26 cellular contexts compared by ENCODE assay signal in the genomic region with DNA sequence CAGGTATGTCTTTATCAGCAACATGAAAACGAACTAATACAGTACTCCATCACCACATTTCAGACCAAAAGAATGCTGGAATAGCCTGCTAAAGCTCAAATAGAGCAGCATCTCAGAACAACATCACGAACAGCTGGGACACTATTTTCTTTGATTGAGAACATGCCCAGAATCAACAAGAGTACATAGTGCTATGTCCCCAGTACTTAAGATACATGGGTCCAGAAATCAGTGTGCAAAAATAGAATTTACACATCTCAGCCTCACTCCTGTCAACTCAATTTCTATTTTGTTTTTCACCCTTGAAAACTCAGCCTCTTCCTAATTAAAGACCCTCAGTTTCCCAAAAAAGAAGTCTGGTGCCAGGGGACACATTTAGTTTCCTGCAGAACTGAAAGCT.
"Had no signal": no experiment of that assay in that cellular context is flagged by ENCODE, and none has a peak within 500 bp of the region (broad histone marks: within the 10 kb centered on the region; RNA-seq: fewer than 3 reads in every experiment).

No MANE protein-coding gene starts in this region.

- H3K9me3 Mint-ChIP-seq: nephron, neural crest cell had no signal

- H3K9me3 ChIP-seq: lower lobe of right lung, pancreas, prostate gland, testis, thyroid gland, transverse colon, upper lobe of left lung, vagina had no signal

- ATAC-seq: lower lobe of right lung; naive thymus-derived CD8-positive, alpha-beta T cell; pancreas; sciatic nerve; stimulated activated naive B cell treated with anti-CD40 and anti-IgM and Interleukin-4, amounts not matched to agents 10 μg/mL and 1 μg/mL and 100 μg/mL, for 72 hours; stimulated activated naive CD8-positive, alpha-beta T cell treated with anti-CD3 and anti-CD28 coated beads, Interleukin-15, Interleukin-2, amounts not matched to agents 100 U/mL and 50 U/mL, for 24 hours had no signal

- H3K27me3 Mint-ChIP-seq: stimulated activated naive B cell treated with anti-CD40 and anti-IgM and Interleukin-4, amounts not matched to agents 10 μg/mL and 1 μg/mL and 100 μg/mL, for 72 hours had no signal

- H3K27ac ChIP-seq: lower lobe of right lung, pancreas, prostate gland, skin epidermis, stomach, testis, thyroid gland, transverse colon, upper lobe of left lung, vagina had no signal

- H3K4me1 ChIP-seq: lower lobe of right lung, pancreas, prostate gland, stomach, testis, transverse colon, upper lobe of left lung, vagina had no signal

- H3K4me3 ChIP-seq: lower lobe of right lung, pancreas, prostate gland, skin epidermis, stomach, testis, thyroid gland, transverse colon, upper lobe of left lung, vagina had no signal

- H3K27me3 ChIP-seq: stomach, testis, thyroid gland, transverse colon, upper lobe of left lung, vagina had no signal

- H3K27ac Mint-ChIP-seq: immature natural killer cell; naive thymus-derived CD8-positive, alpha-beta T cell; nephron; stimulated activated naive B cell treated with anti-CD40 and anti-IgM and Interleukin-4, amounts not matched to agents 10 μg/mL and 1 μg/mL and 100 μg/mL, for 72 hours had no signal

- H3K4me3 Mint-ChIP-seq: immature natural killer cell; naive thymus-derived CD8-positive, alpha-beta T cell; nephron; neural crest cell; stimulated activated naive B cell treated with anti-CD40 and anti-IgM and Interleukin-4, amounts not matched to agents 10 μg/mL and 1 μg/mL and 100 μg/mL, for 72 hours had no signal

- DNase-seq: hypothalamus; immature natural killer cell; kidney; lower lobe of right lung; mammary epithelial cell; mesenchymal stem cell; naive thymus-derived CD8-positive, alpha-beta T cell; nucleus accumbens; pancreas; posterior cingulate gyrus; stimulated activated CD4-positive, alpha-beta T cell treated with anti-CD3 and anti-CD28 coated beads, Interleukin-12 subunit alpha, Interleukin-12 subunit beta, amount 100 ng/mL, for 4 hours; stimulated activated CD4-positive, alpha-beta T cell treated with anti-CD3 and anti-CD28 coated beads, Interleukin-2, amount 100 ng/mL, for 24 hours; stimulated activated CD4-positive, alpha-beta T cell treated with anti-CD3 and anti-CD28 coated beads, Interleukin-4, amount 100 ng/mL, for 1 hour; stimulated activated naive B cell treated with anti-CD40 and anti-IgM and Interleukin-4, amounts not matched to agents 10 μg/mL and 1 μg/mL and 100 μg/mL, for 72 hours; stimulated activated naive CD8-positive, alpha-beta T cell treated with anti-CD3 and anti-CD28 coated beads, Interleukin-15, Interleukin-2, amounts not matched to agents 100 U/mL and 50 U/mL, for 24 hours; stomach; testis; thyroid gland; transverse colon; upper lobe of left lung had no signal

- H3K36me3 Mint-ChIP-seq: immature natural killer cell; naive thymus-derived CD8-positive, alpha-beta T cell; stimulated activated naive B cell treated with anti-CD40 and anti-IgM and Interleukin-4, amounts not matched to agents 10 μg/mL and 1 μg/mL and 100 μg/mL, for 72 hours had no signal

- H3K36me3 ChIP-seq: lower lobe of right lung, pancreas, prostate gland, stomach, thyroid gland, transverse colon, upper lobe of left lung, vagina had no signal

- H3K4me1 Mint-ChIP-seq: immature natural killer cell; naive thymus-derived CD8-positive, alpha-beta T cell; nephron; neural crest cell; stimulated activated naive B cell treated with anti-CD40 and anti-IgM and Interleukin-4, amounts not matched to agents 10 μg/mL and 1 μg/mL and 100 μg/mL, for 72 hours had no signal
